In genomic region chr4:41361831-41362646, GRCh38 we compare ENCODE assay signal across 10 cellular contexts.
DNase-seq lines count a peak whose midpoint lies in the region; ATAC-seq and TF ChIP-seq lines count a peak whose summit lies in the region.
"Had no signal": no experiment of that assay in that cellular context is flagged by ENCODE, and none has a peak within 500 bp of the region (broad histone marks: within the 10 kb centered on the region; RNA-seq: fewer than 3 reads in every experiment).

No MANE protein-coding gene starts in this region.

- TF ChIP-seq EP300 in neural cell (conservative IDR thresholded peaks at IDR 0.05; ENCODE audit: poor library complexity, severe bottlenecking) = peak; percentile 10

- ATAC-seq in GM21737 (IDR thresholded peaks at IDR 0.05; ENCODE audit: unreplicated experiment) = no peak
- ATAC-seq in HG03460 (IDR thresholded peaks at IDR 0.05; ENCODE audit: unreplicated experiment) = no peak

- H4K20me1 ChIP-seq in neural cell (ENCODE audit: insufficient read depth) = no peaks in the 10 kb centered on the region

- TF ChIP-seq RAD21 in neural cell (conservative IDR thresholded peaks at IDR 0.05) = peak; percentile 19

- H3K27me3 ChIP-seq in HUES64 (ENCODE audit: insufficient read depth, low read length) (peaks cover 95% of the 10 kb centered on the region), neural cell (ENCODE audit: insufficient read depth, low read depth, low read length) (peaks cover 5% of the 10 kb centered on the region)

- no peak overlapping the region for H3K9ac ChIP-seq in HUES64 (ENCODE audit: low read depth, low read length)
- H3K9ac ChIP-seq in neural cell (ENCODE audit: low read length) = peak overlapping the region; percentile 83

- no peaks in the 10 kb centered on the region for H3K79me2 ChIP-seq in neural cell (replicated peaks; ENCODE audit: insufficient read depth, low read length)

- no peaks in the 10 kb centered on the region for H3K9me2 ChIP-seq in neural cell (ENCODE audit: insufficient read depth, low read length)

- H3K4me3 ChIP-seq in AG09309 (ENCODE audit: control insufficient read depth, low read depth, low read length) (peak overlapping the region; percentile 77), HUES64 (ENCODE audit: low read length) (peak overlapping the region; percentile 65), epithelial cell of proximal tubule (ENCODE audit: low read depth, low read length) (peak overlapping the region; percentile 78), neural cell (ENCODE audit: low read length) (peak overlapping the region; percentile 97)

- no peaks in the 10 kb centered on the region for H3K36me3 ChIP-seq in HUES64 (ENCODE audit: insufficient read depth, low read length)
- H3K36me3 ChIP-seq in neural cell (ENCODE audit: insufficient read depth, low read length) = no peaks in the 10 kb centered on the region

- 9% methylated on average over 9 of the region's 9 CpGs for WGBS in HUES64

- no peak overlapping the region for H2AFZ ChIP-seq in neural cell (ENCODE audit: low read depth, low read length)

- H3K4me2 ChIP-seq in neural cell (ENCODE audit: low read length) = peak overlapping the region; percentile 93

- H3K9me3 ChIP-seq in HUES64 (ENCODE audit: insufficient read depth, low read depth, low read length) (no peaks in the 10 kb centered on the region), neural cell (ENCODE audit: low read length) (no peaks in the 10 kb centered on the region)

- DNase-seq in AG09309 (ENCODE audit: low read depth) (no peak), epithelial cell of proximal tubule (ENCODE audit: low read depth) (no peak), middle frontal gyrus (ENCODE audit: extremely low spot score, low spot score) (no peak), NOMO-1 treated with dmso at 0.1 percent for 144 hours (lab: John Stamatoyannopoulos, UW; ENCODE audit: unreplicated experiment) (no peak)
- DNase-seq: activated gamma-delta T cell; stimulated activated CD4-positive, alpha-beta T cell treated with anti-CD3 and anti-CD28 coated beads, Interleukin-4, amount 100 ng/mL, for 24 hours had no signal

- H3F3A ChIP-seq in neural cell (ENCODE audit: insufficient read depth, low read length, poor library complexity, severe bottlenecking) = no peaks in the 10 kb centered on the region

- H3K4me1 ChIP-seq in HUES64 (ENCODE audit: insufficient read depth, low read length) = peaks cover 52% of the 10 kb centered on the region

- no peak for TF ChIP-seq CTCF in AG09309 (IDR thresholded peaks at IDR 0.05; ENCODE audit: control insufficient read depth, insufficient read depth, low read depth, low read length, missing control alignments)
- no peak for TF ChIP-seq CTCF in epithelial cell of proximal tubule (conservative IDR thresholded peaks at IDR 0.05; ENCODE audit: low read depth, low read length)
- TF ChIP-seq CTCF in neural cell (IDR thresholded peaks at IDR 0.05; ENCODE audit: poor library complexity, severe bottlenecking) = no peak

- H3K27ac ChIP-seq in HUES64 (ENCODE audit: low read depth, low read length) (no peak overlapping the region), neural cell (ENCODE audit: low read length) (no peak overlapping the region)

TF ChIP-seq in neural cell, 6 proteins besides CTCF, POLR2A, EP300 and RAD21:
- TF ChIP-seq MXI1 (conservative IDR thresholded peaks at IDR 0.05; ENCODE audit: poor library complexity, severe bottlenecking) (peak; percentile 9), POLR2AphosphoS5 (IDR thresholded peaks at IDR 0.05) (no peak), SMC3 (conservative IDR thresholded peaks at IDR 0.05; ENCODE audit: poor library complexity) (peak; percentile 17)
